In the genomic region with DNA sequence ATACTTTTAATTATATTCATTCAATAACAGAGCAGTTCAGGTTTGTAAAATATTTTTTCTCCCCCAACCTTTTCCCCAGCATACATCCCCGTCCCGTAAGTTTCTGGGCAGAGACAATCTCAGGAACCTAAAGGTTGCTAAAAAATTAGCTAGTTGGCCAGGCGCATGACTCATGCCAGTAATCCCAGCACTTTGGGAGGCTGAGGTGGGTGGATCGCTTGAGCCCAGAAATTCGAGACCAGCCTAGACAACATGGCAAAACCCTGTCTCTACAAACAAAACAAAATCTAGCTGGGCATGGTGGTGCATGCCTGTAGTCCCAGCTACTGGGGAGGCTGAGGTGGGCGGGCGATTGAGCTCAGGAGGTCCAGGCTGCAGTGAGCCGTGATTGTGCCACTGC, we compare ENCODE assay signal across 32 cellular contexts. TPM values are rescaled to one million over a fixed set of nuclear protein-coding genes. Genes with fewer than 3 reads are reported as not detected.
DNase-seq lines count a peak whose midpoint lies in the region; ATAC-seq and TF ChIP-seq lines count a peak whose summit lies in the region.
"Had no signal": no experiment of that assay in that cellular context is flagged by ENCODE, and none has a peak within 500 bp of the region (broad histone marks: within the 10 kb centered on the region; RNA-seq: fewer than 3 reads in every experiment).

No MANE protein-coding gene starts in this region.

- TF ChIP-seq CTCF in MCF 10A (IDR thresholded peaks at IDR 0.05; ENCODE audit: unreplicated experiment) = no peak
- TF ChIP-seq CTCF in breast epithelium (IDR thresholded peaks at IDR 0.05) = no peak
- TF ChIP-seq CTCF in foreskin keratinocyte (conservative IDR thresholded peaks at IDR 0.05) = no peak
- no peak for TF ChIP-seq CTCF in GM10248 (IDR thresholded peaks at IDR 0.05; ENCODE audit: control extremely low read depth, extremely low read depth, low read depth, missing control alignments)

- H3K27me3 ChIP-seq in breast epithelium (no peaks in the 10 kb centered on the region), foreskin keratinocyte (no peaks in the 10 kb centered on the region)
- H3K27me3 ChIP-seq: esophagus muscularis mucosa, hepatocyte, suprapubic skin, upper lobe of right lung had no signal

- no peaks in the 10 kb centered on the region for H3K27me3 Mint-ChIP-seq in MCF 10A (ENCODE audit: insufficient read depth, unreplicated experiment)
- H3K27me3 Mint-ChIP-seq in activated CD4-positive, alpha-beta memory T cell treated with anti-CD3 and anti-CD28 coated beads, Interleukin-2, amount 10 ng/mL, durations not matched to agents 7 days and 5 days = peaks cover 46% of the 10 kb centered on the region

- BruUV-seq in MCF 10A (replicated peaks; lab: Mats Ljungman, UMichigan) = no TSS peak

- POLR2A ChIA-PET in MCF 10A (lab: Yijun Ruan, JAX) (interaction anchor here (0.6 to 3.4 kb wide), 7 partner anchors 23 to 495 kb away, joined by 3 to 26 read pairs (median 4); no protein-coding TSS in a partner anchor), GM10248 (lab: Yijun Ruan, JAX) (no interaction called here)
- POLR2A ChIA-PET in activated CD4-positive, alpha-beta memory T cell treated with anti-CD3 and anti-CD28 coated beads, Interleukin-2, amount 10 ng/mL, durations not matched to agents 7 days and 5 days (lab: Charles Lee) = no interaction called here

- peak overlapping the region; percentile 16 for H3K27ac Mint-ChIP-seq in MCF 10A (ENCODE audit: low read depth, unreplicated experiment)
- H3K27ac Mint-ChIP-seq in activated CD4-positive, alpha-beta memory T cell treated with anti-CD3 and anti-CD28 coated beads, Interleukin-2, amount 10 ng/mL, durations not matched to agents 7 days and 5 days = no peak overlapping the region
- H3K27ac Mint-ChIP-seq: activated CD4-positive, alpha-beta T cell treated with anti-CD3 and anti-CD28 coated beads for 36 hours; activated naive CD8-positive, alpha-beta T cell; activated T-helper 2 cell treated with anti-CD3 and anti-CD28 coated beads, Interferon-gamma antibody, Interleukin-2, Interleukin-4, amounts not matched to agents 10 μg/mL and 5 μg/mL and 100 μg/mL, durations not matched to agents 14 hours and 24 hours and 36 hours; natural killer cell treated with Interleukin-12 subunit alpha and Interleukin-12 subunit beta and Interleukin-15 and Interleukin-18, amount 100 ng/mL, for 72 hours had no signal

- no peak overlapping the region for H3K4me3 ChIP-seq in breast epithelium
- H3K4me3 ChIP-seq: esophagus muscularis mucosa, hepatocyte, lung, mucosa of descending colon, suprapubic skin, upper lobe of right lung had no signal

- ATAC-seq in foreskin keratinocyte (peak; percentile 37), GM21526 (IDR thresholded peaks at IDR 0.05; ENCODE audit: low FRiP score, unreplicated experiment) (no peak)
- ATAC-seq: activated CD4-positive, alpha-beta T cell treated with anti-CD3 and anti-CD28 coated beads for 36 hours; left cardiac atrium; mucosa of descending colon; natural killer cell treated with Interleukin-12 subunit alpha and Interleukin-12 subunit beta and Interleukin-15 and Interleukin-18, amount 100 ng/mL, for 72 hours; PC-3; upper lobe of right lung had no signal

- DNase-seq in MCF 10A (ENCODE audit: unreplicated experiment) (peak; percentile 55), breast epithelium (ENCODE audit: low spot score in 2 of 2) (no peak), amniotic epithelial cell (ENCODE audit: low read depth) (peak; percentile 22), foreskin keratinocyte (peak in 1 of 2 donors; percentile 48), GM10248 (ENCODE audit: extremely low spot score) (no peak)
- no peak for DNase-seq in stimulated activated CD4-positive, alpha-beta T cell treated with anti-CD3 and anti-CD28 coated beads, Interleukin-15, amount 100 ng/mL, for 24 hours
- DNase-seq in activated CD4-positive, alpha-beta memory T cell treated with anti-CD3 and anti-CD28 coated beads, Interleukin-2, amount 10 ng/mL, durations not matched to agents 7 days and 5 days = no peak
- DNase-seq: 8988T; activated CD4-positive, alpha-beta T cell treated with anti-CD3 and anti-CD28 coated beads for 36 hours; aorta; central memory CD4-positive, alpha-beta T cell; DMS79; GF-D8; left cardiac atrium; MM.1S; mucosa of descending colon; NCI-H2029; NCI-H2227 treated with DMSO at 0.1 percent for 48 hours; NCI-H526; PC-3; Right ventricle myocardium superior; stimulated activated naive CD4-positive, alpha-beta T cell; upper lobe of right lung had no signal

- intact Hi-C loops in MCF 10A (cut with micrococcal nuclease) = loop anchor here (5.0 kb wide), 1 partner anchor 67 kb away; no protein-coding TSS in a partner anchor
- intact Hi-C loops in breast epithelium (cut with DNase I; ENCODE audit: low total_unique reads) = no loop called here

- H3K4me1 ChIP-seq in breast epithelium (peaks cover 0 to 28% of the 10 kb centered on the region in 2 donors), foreskin keratinocyte (peaks cover 33% of the 10 kb centered on the region)

- H3K27ac ChIP-seq in breast epithelium (peak overlapping the region in 1 of 2 donors; percentile 85), foreskin keratinocyte (no peak overlapping the region)
- H3K27ac ChIP-seq: C4-2B, esophagus muscularis mucosa, hepatocyte, upper lobe of right lung had no signal

- H3K9me3 Mint-ChIP-seq in MCF 10A (ENCODE audit: unreplicated experiment) = no peaks in the 10 kb centered on the region
- H3K9me3 Mint-ChIP-seq in activated CD4-positive, alpha-beta memory T cell treated with anti-CD3 and anti-CD28 coated beads, Interleukin-2, amount 10 ng/mL, durations not matched to agents 7 days and 5 days = no peaks in the 10 kb centered on the region
- H3K9me3 Mint-ChIP-seq: activated T-helper 2 cell treated with anti-CD3 and anti-CD28 coated beads, Interferon-gamma antibody, Interleukin-2, Interleukin-4, amounts not matched to agents 10 μg/mL and 5 μg/mL and 100 μg/mL, durations not matched to agents 14 hours and 24 hours and 36 hours; natural killer cell treated with Interleukin-12 subunit alpha and Interleukin-12 subunit beta and Interleukin-15 and Interleukin-18, amount 100 ng/mL, for 72 hours had no signal

- TF ChIP-seq POLR2A in breast epithelium (IDR thresholded peaks at IDR 0.05) = no peak

- H3K36me3 ChIP-seq in breast epithelium = no peaks in the 10 kb centered on the region
- H3K36me3 ChIP-seq: esophagus muscularis mucosa, suprapubic skin, upper lobe of right lung had no signal

- peaks cover 34% of the 10 kb centered on the region for H3K36me3 Mint-ChIP-seq in MCF 10A (ENCODE audit: insufficient read depth, unreplicated experiment)
- no peaks in the 10 kb centered on the region for H3K36me3 Mint-ChIP-seq in activated CD4-positive, alpha-beta memory T cell treated with anti-CD3 and anti-CD28 coated beads, Interleukin-2, amount 10 ng/mL, durations not matched to agents 7 days and 5 days (ENCODE audit: low read depth)
- H3K36me3 Mint-ChIP-seq: natural killer cell treated with Interleukin-12 subunit alpha and Interleukin-12 subunit beta and Interleukin-15 and Interleukin-18, amount 100 ng/mL, for 72 hours had no signal

- CTCF ChIA-PET in MCF 10A (lab: Yijun Ruan, JAX) (interaction anchor here (0.6 to 1.5 kb wide), 4 partner anchors 9 to 518 kb away, joined by 3 to 8 read pairs (median 4); no protein-coding TSS in a partner anchor), GM10248 (lab: Yijun Ruan, JAX) (no interaction called here)
- CTCF ChIA-PET in activated CD4-positive, alpha-beta memory T cell treated with anti-CD3 and anti-CD28 coated beads, Interleukin-2, amount 10 ng/mL, durations not matched to agents 7 days and 5 days (lab: Charles Lee) = interaction anchor here (0.7 kb wide), 1 partner anchor 12 kb away, joined by 3 read pairs; no protein-coding TSS in a partner anchor

- peaks cover 39% of the 10 kb centered on the region for H3K4me1 Mint-ChIP-seq in MCF 10A (ENCODE audit: insufficient read depth, unreplicated experiment)
- no peaks in the 10 kb centered on the region for H3K4me1 Mint-ChIP-seq in activated CD4-positive, alpha-beta memory T cell treated with anti-CD3 and anti-CD28 coated beads, Interleukin-2, amount 10 ng/mL, durations not matched to agents 7 days and 5 days

- H3K9me3 ChIP-seq in breast epithelium = no peaks in the 10 kb centered on the region
- H3K9me3 ChIP-seq: esophagus muscularis mucosa, mucosa of descending colon, suprapubic skin, upper lobe of right lung had no signal

- H3K4me3 Mint-ChIP-seq in MCF 10A (ENCODE audit: unreplicated experiment) = peak overlapping the region; percentile 8
- no peak overlapping the region for H3K4me3 Mint-ChIP-seq in activated CD4-positive, alpha-beta memory T cell treated with anti-CD3 and anti-CD28 coated beads, Interleukin-2, amount 10 ng/mL, durations not matched to agents 7 days and 5 days
- H3K4me3 Mint-ChIP-seq: activated CD4-positive, alpha-beta T cell treated with anti-CD3 and anti-CD28 coated beads for 36 hours; activated naive CD8-positive, alpha-beta T cell; natural killer cell treated with Interleukin-12 subunit alpha and Interleukin-12 subunit beta and Interleukin-15 and Interleukin-18, amount 100 ng/mL, for 72 hours had no signal

RNA-seq across cellular contexts. Expression of a gene that starts 40.2 kb away (rescaled TPM):
- total RNA-seq in MCF 10A (2022) (25.2 and 25.7 TPM in 2 replicates), breast epithelium (10 to 100 TPM; 33.1 to 44.2 (median 34.1) TPM), foreskin keratinocyte (4.7 and 5.1 TPM in 2 replicates)
- polyA plus RNA-seq in foreskin keratinocyte = 2.4 and 2.6 TPM in 2 replicates
- under 1 TPM; 0.60 to 0.76 TPM for total RNA-seq in activated CD4-positive, alpha-beta memory T cell treated with anti-CD3 and anti-CD28 coated beads, Interleukin-2, amount 10 ng/mL, durations not matched to agents 7 days and 5 days

Comparison
In these comparisons a context has a peak if more than half of its experiments do, and no peak if none do; other contexts are left out.
1. DNase-seq: peak in MCF 10A (single experiment) and amniotic epithelial cell (single experiment); none in breast epithelium (0 of 2), GM10248 (single experiment), stimulated activated CD4-positive, alpha-beta T cell treated with anti-CD3 and anti-CD28 coated beads, Interleukin-15, amount 100 ng/mL, for 24 hours (single experiment) and activated CD4-positive, alpha-beta memory T cell treated with anti-CD3 and anti-CD28 coated beads, Interleukin-2, amount 10 ng/mL, durations not matched to agents 7 days and 5 days (single experiment).